Comparison of ENCODE assay signal across 16 cellular contexts in the genomic region with DNA sequence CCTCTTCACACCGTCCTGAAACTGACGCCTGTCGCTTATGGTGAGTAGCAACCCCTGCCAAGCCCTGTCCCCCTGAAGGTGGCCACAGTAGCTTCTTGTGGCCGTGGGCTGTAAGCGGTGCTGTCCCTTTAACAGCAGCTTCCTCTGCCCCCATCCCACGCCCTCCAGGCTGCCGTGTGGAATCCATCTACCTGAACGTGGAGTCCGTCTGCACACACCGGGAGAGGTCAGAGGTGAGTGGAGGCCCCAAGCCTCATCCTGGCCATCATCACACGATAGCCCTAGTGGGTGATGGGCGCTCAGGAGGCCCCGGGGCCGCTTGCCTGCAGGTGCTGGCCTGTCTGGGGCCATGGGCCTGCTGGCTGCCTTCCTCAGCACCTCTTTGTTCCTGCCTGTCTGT. TPM values are rescaled to one million over a fixed set of nuclear protein-coding genes. Genes with fewer than 3 reads are reported as not detected.
A peak's percentile ranks its signal among the peaks of the same experiment; 100 is the strongest.
DNase-seq lines count a peak whose midpoint lies in the region; ATAC-seq and TF ChIP-seq lines count a peak whose summit lies in the region.
"Had no signal": no experiment of that assay in that cellular context is flagged by ENCODE, and none has a peak within 500 bp of the region (broad histone marks: within the 10 kb centered on the region; RNA-seq: fewer than 3 reads in every experiment).

No MANE protein-coding gene starts in this region.

- H3K27me3 ChIP-seq in cardiac muscle cell (no peaks in the 10 kb centered on the region), right atrium auricular region (no peaks in the 10 kb centered on the region), H7 (ENCODE audit: control insufficient read depth, insufficient read depth, low read length) (no peaks in the 10 kb centered on the region)
- H3K27me3 ChIP-seq: BE2C had no signal

- H3K4me1 ChIP-seq in cardiac muscle cell (ENCODE audit: low read depth): peaks cover 10% of the 10 kb centered on the region
- H3K4me1 ChIP-seq in right atrium auricular region: peaks cover 0 to 4% of the 10 kb centered on the region in 2 donors

- H3K4me1 Mint-ChIP-seq in endothelial cell (ENCODE audit: unreplicated experiment): no peaks in the 10 kb centered on the region
- peaks cover 25% of the 10 kb centered on the region for H3K4me1 Mint-ChIP-seq in stimulated activated effector memory CD8-positive, alpha-beta T cell treated with anti-CD3 and anti-CD28 coated beads, Interleukin-12 subunit alpha, Interleukin-12 subunit beta, amount 100 ng/mL, for 72 hours

- no peaks in the 10 kb centered on the region for H3K9me3 Mint-ChIP-seq in endothelial cell (ENCODE audit: unreplicated experiment)
- no peaks in the 10 kb centered on the region for H3K9me3 Mint-ChIP-seq in stimulated activated effector memory CD8-positive, alpha-beta T cell treated with anti-CD3 and anti-CD28 coated beads, Interleukin-12 subunit alpha, Interleukin-12 subunit beta, amount 100 ng/mL, for 72 hours

- no peak overlapping the region for H3K27ac Mint-ChIP-seq in endothelial cell (ENCODE audit: unreplicated experiment)
- H3K27ac Mint-ChIP-seq in stimulated activated effector memory CD8-positive, alpha-beta T cell treated with anti-CD3 and anti-CD28 coated beads, Interleukin-12 subunit alpha, Interleukin-12 subunit beta, amount 100 ng/mL, for 72 hours: peak overlapping the region; percentile 79

- TF ChIP-seq CTCF in cardiac muscle cell (IDR thresholded peaks at IDR 0.05; ENCODE audit: low read depth, low read length) (no peak), right atrium auricular region (IDR thresholded peaks at IDR 0.05) (no peak), endothelial cell (IDR thresholded peaks at IDR 0.05; ENCODE audit: unreplicated experiment) (no peak)

- peaks cover 11% of the 10 kb centered on the region for H3K27me3 Mint-ChIP-seq in endothelial cell (ENCODE audit: unreplicated experiment)

- H3K4me3 Mint-ChIP-seq in endothelial cell (ENCODE audit: unreplicated experiment): peak overlapping the region; percentile 37
- no peak overlapping the region for H3K4me3 Mint-ChIP-seq in stimulated activated effector memory CD8-positive, alpha-beta T cell treated with anti-CD3 and anti-CD28 coated beads, Interleukin-12 subunit alpha, Interleukin-12 subunit beta, amount 100 ng/mL, for 72 hours

- H3K9me3 ChIP-seq in cardiac muscle cell (ENCODE audit: low read depth) (no peaks in the 10 kb centered on the region), right atrium auricular region (no peaks in the 10 kb centered on the region)
- H3K9me3 ChIP-seq: BE2C had no signal

- H3K36me3 ChIP-seq in cardiac muscle cell (peaks cover 94% of the 10 kb centered on the region), right atrium auricular region (peaks cover 98% of the 10 kb centered on the region), H7 (replicated peaks; ENCODE audit: control insufficient read depth, insufficient read depth, low read length) (peaks cover 43% of the 10 kb centered on the region)

- H3K4me3 ChIP-seq in cardiac muscle cell (no peak overlapping the region), right atrium auricular region (no peak overlapping the region), H7 (ENCODE audit: insufficient read depth, low read depth, low read length) (no peak overlapping the region)
- H3K4me3 ChIP-seq: GM12878, PC-9 had no signal

- H3K36me3 Mint-ChIP-seq in endothelial cell (ENCODE audit: low read depth, unreplicated experiment): peaks cover 45% of the 10 kb centered on the region
- H3K36me3 Mint-ChIP-seq in stimulated activated effector memory CD8-positive, alpha-beta T cell treated with anti-CD3 and anti-CD28 coated beads, Interleukin-12 subunit alpha, Interleukin-12 subunit beta, amount 100 ng/mL, for 72 hours: peaks cover 100% of the 10 kb centered on the region

- H3K27ac ChIP-seq in cardiac muscle cell (peak overlapping the region; percentile 91), right atrium auricular region (no peak overlapping the region)
- H3K27ac ChIP-seq: PC-9 had no signal

- DNase-seq in cardiac muscle cell (ENCODE audit: low read depth in 1 of 2, low spot score in 1 of 2) (no peak), right atrium auricular region (ENCODE audit: low spot score) (no peak), H7 (peak; percentile 24), endothelial cell (ENCODE audit: low spot score) (no peak), DMS53 (lab: John Stamatoyannopoulos, UW) (no peak), Kasumi-1 (lab: John Stamatoyannopoulos, UW) (no peak), NCI-H1417 (lab: John Stamatoyannopoulos, UW) (no peak)
- DNase-seq in stimulated activated effector memory CD8-positive, alpha-beta T cell treated with anti-CD3 and anti-CD28 coated beads, Interleukin-12 subunit alpha, Interleukin-12 subunit beta, amount 100 ng/mL, for 72 hours (ENCODE audit: low spot score in 2 of 2): no peak
- DNase-seq: BE2C, IMR-90, NCI-H2029, NCI-H2171 treated with DMSO at 0.1 percent for 48 hours, NCI-H774, PC-9 had no signal

- no peak for ATAC-seq in stimulated activated effector memory CD8-positive, alpha-beta T cell treated with anti-CD3 and anti-CD28 coated beads, Interleukin-12 subunit alpha, Interleukin-12 subunit beta, amount 100 ng/mL, for 72 hours
- ATAC-seq: GM12878, Right ventricle myocardium inferior had no signal

RNA-seq across cellular contexts. Expression of gene PFKFB3, which starts 21.2 kb away (rescaled TPM):
- total RNA-seq in cardiac muscle cell (47.6 and 55.8 TPM in 2 replicates), right atrium auricular region (10 to 100 TPM in 1 of 2 donors, 1 to 10 TPM in 1; 9.4 to 16.5 TPM), endothelial cell (ENCODE audit: unreplicated experiment) (32.3 TPM)
- 37.1 and 47.6 TPM in 2 replicates for polyA plus RNA-seq in cardiac muscle cell
- 14.6 and 20.1 TPM in 2 replicates for total RNA-seq in H7 (2014; rRNA removed; shearing (Covaris generic))
